ENCODE assay signal across 1 cellular context in the genomic region with DNA sequence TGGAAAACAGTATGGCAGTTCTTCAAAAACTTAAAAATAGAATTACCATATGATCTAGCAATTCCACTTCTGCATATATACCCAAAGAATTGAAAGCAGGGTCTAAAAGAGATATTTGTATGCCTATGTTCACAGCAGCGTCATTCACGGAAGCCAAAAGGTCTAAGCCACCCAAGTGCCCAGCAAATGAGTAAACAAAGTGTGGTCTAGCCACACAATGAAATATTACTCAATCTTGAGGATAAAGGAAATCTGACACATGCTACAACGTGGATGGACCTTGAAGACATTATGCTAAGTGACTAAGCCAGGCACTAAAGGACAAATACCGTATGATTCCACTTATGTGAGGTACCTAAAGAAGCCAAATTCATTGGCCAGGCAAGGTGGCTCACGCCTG.
TF ChIP-seq lines count a peak whose summit lies in the region.

No MANE protein-coding gene starts in this region.

TF ChIP-seq in GM23338, 12 proteins besides CTCF, POLR2A, EP300 and RAD21:
- TF ChIP-seq, protein P1, sequence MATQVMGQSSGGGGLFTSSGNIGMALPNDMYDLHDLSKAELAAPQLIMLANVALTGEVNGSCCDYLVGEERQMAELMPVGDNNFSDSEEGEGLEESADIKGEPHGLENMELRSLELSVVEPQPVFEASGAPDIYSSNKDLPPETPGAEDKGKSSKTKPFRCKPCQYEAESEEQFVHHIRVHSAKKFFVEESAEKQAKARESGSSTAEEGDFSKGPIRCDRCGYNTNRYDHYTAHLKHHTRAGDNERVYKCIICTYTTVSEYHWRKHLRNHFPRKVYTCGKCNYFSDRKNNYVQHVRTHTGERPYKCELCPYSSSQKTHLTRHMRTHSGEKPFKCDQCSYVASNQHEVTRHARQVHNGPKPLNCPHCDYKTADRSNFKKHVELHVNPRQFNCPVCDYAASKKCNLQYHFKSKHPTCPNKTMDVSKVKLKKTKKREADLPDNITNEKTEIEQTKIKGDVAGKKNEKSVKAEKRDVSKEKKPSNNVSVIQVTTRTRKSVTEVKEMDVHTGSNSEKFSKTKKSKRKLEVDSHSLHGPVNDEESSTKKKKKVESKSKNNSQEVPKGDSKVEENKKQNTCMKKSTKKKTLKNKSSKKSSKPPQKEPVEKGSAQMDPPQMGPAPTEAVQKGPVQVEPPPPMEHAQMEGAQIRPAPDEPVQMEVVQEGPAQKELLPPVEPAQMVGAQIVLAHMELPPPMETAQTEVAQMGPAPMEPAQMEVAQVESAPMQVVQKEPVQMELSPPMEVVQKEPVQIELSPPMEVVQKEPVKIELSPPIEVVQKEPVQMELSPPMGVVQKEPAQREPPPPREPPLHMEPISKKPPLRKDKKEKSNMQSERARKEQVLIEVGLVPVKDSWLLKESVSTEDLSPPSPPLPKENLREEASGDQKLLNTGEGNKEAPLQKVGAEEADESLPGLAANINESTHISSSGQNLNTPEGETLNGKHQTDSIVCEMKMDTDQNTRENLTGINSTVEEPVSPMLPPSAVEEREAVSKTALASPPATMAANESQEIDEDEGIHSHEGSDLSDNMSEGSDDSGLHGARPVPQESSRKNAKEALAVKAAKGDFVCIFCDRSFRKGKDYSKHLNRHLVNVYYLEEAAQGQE (IDR thresholded peaks at IDR 0.05; ENCODE audit: unreplicated experiment): no peak
- TF ChIP-seq, protein P2, sequence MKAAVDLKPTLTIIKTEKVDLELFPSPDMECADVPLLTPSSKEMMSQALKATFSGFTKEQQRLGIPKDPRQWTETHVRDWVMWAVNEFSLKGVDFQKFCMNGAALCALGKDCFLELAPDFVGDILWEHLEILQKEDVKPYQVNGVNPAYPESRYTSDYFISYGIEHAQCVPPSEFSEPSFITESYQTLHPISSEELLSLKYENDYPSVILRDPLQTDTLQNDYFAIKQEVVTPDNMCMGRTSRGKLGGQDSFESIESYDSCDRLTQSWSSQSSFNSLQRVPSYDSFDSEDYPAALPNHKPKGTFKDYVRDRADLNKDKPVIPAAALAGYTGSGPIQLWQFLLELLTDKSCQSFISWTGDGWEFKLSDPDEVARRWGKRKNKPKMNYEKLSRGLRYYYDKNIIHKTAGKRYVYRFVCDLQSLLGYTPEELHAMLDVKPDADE (IDR thresholded peaks at IDR 0.05): no peak
- TF ChIP-seq, protein P3, sequence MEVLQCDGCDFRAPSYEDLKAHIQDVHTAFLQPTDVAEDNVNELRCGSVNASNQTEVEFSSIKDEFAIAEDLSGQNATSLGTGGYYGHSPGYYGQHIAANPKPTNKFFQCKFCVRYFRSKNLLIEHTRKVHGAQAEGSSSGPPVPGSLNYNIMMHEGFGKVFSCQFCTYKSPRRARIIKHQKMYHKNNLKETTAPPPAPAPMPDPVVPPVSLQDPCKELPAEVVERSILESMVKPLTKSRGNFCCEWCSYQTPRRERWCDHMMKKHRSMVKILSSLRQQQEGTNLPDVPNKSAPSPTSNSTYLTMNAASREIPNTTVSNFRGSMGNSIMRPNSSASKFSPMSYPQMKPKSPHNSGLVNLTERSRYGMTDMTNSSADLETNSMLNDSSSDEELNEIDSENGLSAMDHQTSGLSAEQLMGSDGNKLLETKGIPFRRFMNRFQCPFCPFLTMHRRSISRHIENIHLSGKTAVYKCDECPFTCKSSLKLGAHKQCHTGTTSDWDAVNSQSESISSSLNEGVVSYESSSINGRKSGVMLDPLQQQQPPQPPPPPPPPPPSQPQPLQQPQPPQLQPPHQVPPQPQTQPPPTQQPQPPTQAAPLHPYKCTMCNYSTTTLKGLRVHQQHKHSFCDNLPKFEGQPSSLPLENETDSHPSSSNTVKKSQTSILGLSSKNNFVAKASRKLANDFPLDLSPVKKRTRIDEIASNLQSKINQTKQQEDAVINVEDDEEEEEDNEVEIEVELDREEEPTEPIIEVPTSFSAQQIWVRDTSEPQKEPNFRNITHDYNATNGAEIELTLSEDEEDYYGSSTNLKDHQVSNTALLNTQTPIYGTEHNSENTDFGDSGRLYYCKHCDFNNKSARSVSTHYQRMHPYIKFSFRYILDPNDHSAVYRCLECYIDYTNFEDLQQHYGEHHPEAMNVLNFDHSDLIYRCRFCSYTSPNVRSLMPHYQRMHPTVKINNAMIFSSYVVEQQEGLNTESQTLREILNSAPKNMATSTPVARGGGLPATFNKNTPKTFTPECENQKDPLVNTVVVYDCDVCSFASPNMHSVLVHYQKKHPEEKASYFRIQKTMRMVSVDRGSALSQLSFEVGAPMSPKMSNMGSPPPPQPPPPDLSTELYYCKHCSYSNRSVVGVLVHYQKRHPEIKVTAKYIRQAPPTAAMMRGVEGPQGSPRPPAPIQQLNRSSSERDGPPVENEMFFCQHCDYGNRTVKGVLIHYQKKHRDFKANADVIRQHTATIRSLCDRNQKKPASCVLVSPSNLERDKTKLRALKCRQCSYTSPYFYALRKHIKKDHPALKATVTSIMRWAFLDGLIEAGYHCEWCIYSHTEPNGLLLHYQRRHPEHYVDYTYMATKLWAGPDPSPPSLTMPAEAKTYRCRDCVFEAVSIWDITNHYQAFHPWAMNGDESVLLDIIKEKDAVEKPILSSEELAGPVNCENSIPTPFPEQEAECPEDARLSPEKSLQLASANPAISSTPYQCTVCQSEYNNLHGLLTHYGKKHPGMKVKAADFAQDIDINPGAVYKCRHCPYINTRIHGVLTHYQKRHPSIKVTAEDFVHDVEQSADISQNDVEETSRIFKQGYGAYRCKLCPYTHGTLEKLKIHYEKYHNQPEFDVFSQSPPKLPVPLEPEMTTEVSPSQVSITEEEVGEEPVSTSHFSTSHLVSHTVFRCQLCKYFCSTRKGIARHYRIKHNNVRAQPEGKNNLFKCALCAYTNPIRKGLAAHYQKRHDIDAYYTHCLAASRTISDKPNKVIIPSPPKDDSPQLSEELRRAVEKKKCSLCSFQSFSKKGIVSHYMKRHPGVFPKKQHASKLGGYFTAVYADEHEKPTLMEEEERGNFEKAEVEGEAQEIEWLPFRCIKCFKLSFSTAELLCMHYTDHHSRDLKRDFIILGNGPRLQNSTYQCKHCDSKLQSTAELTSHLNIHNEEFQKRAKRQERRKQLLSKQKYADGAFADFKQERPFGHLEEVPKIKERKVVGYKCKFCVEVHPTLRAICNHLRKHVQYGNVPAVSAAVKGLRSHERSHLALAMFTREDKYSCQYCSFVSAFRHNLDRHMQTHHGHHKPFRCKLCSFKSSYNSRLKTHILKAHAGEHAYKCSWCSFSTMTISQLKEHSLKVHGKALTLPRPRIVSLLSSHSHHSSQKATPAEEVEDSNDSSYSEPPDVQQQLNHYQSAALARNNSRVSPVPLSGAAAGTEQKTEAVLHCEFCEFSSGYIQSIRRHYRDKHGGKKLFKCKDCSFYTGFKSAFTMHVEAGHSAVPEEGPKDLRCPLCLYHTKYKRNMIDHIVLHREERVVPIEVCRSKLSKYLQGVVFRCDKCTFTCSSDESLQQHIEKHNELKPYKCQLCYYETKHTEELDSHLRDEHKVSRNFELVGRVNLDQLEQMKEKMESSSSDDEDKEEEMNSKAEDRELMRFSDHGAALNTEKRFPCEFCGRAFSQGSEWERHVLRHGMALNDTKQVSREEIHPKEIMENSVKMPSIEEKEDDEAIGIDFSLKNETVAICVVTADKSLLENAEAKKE (CRISPR knock-in tag; IDR thresholded peaks at IDR 0.05): no peak
- no peak for TF ChIP-seq EZH2 (IDR thresholded peaks at IDR 0.05; ENCODE audit: low read depth, unreplicated experiment)
- no peak for TF ChIP-seq STAT1 (IDR thresholded peaks at IDR 0.05; ENCODE audit: unreplicated experiment)
- no peak for TF ChIP-seq CREB1 (CRISPR knock-in tag; IDR thresholded peaks at IDR 0.05; ENCODE audit: low read depth)
- TF ChIP-seq ZNF331 (CRISPR knock-in tag; IDR thresholded peaks at IDR 0.05; ENCODE audit: low read depth): no peak
- TF ChIP-seq ZNF114 (CRISPR knock-in tag; IDR thresholded peaks at IDR 0.05): no peak
- no peak for TF ChIP-seq NANOG (IDR thresholded peaks at IDR 0.05; ENCODE audit: borderline replicate concordance)
- TF ChIP-seq EZH2phosphoT487 (IDR thresholded peaks at IDR 0.05; ENCODE audit: unreplicated experiment): no peak
- TF ChIP-seq JUNB (IDR thresholded peaks at IDR 0.05; ENCODE audit: unreplicated experiment): no peak
- no peak for TF ChIP-seq POLR2AphosphoS5 (IDR thresholded peaks at IDR 0.05; ENCODE audit: low read depth)
